Comparison of ENCODE assay signal across 1 cellular context in genomic region chr2:42101641-42102605, GRCh38.
TF ChIP-seq lines count a peak whose summit lies in the region.

No MANE protein-coding gene starts in this region.

TF ChIP-seq in WTC11, 78 proteins besides CTCF, POLR2A, EP300 and RAD21 (continued from another document):
- TF ChIP-seq MLX (CRISPR knock-in tag; IDR thresholded peaks at IDR 0.05) = no peak
- no peak for TF ChIP-seq JUN (CRISPR knock-in tag; IDR thresholded peaks at IDR 0.05)
- no peak for TF ChIP-seq ZNF396 (CRISPR knock-in tag; IDR thresholded peaks at IDR 0.05; ENCODE audit: borderline replicate concordance)
- no peak for TF ChIP-seq TEAD4 (CRISPR knock-in tag; IDR thresholded peaks at IDR 0.05)
- no peak for TF ChIP-seq NFATC4 (CRISPR knock-in tag; IDR thresholded peaks at IDR 0.05)
- TF ChIP-seq SMAD4 (CRISPR knock-in tag; IDR thresholded peaks at IDR 0.05) = no peak
- peak; percentile 4; the same call in 1 of the 2 replicates for TF ChIP-seq FOXP4 (CRISPR knock-in tag; IDR thresholded peaks at IDR 0.05)
- no peak for TF ChIP-seq ZNF219 (CRISPR knock-in tag; IDR thresholded peaks at IDR 0.05; ENCODE audit: borderline replicate concordance)
- no peak for TF ChIP-seq MYBL2 (CRISPR knock-in tag; IDR thresholded peaks at IDR 0.05)
- no peak for TF ChIP-seq E2F4 (CRISPR knock-in tag; IDR thresholded peaks at IDR 0.05; ENCODE audit: borderline replicate concordance, low read depth)
- peak; percentile 83; the same call in 1 of the 2 replicates for TF ChIP-seq GTF2I (CRISPR knock-in tag; conservative IDR thresholded peaks at IDR 0.05)
- TF ChIP-seq ZNF425 (CRISPR knock-in tag; conservative IDR thresholded peaks at IDR 0.05) = no peak
- no peak for TF ChIP-seq IRF2 (CRISPR knock-in tag; IDR thresholded peaks at IDR 0.05; ENCODE audit: borderline replicate concordance, low read depth)
- peak; percentile 58; the same call in 1 of the 2 replicates for TF ChIP-seq GABPB1 (CRISPR knock-in tag; IDR thresholded peaks at IDR 0.05)
- TF ChIP-seq ELF4 (CRISPR knock-in tag; IDR thresholded peaks at IDR 0.05; ENCODE audit: low read depth) = no peak
